In genomic region chr2:65136253-65136652, GRCh38 we compare ENCODE assay signal across 2 cellular contexts.
TF ChIP-seq lines count a peak whose summit lies in the region.

No MANE protein-coding gene starts in this region.

TF ChIP-seq in WTC11, 78 proteins besides CTCF, POLR2A, EP300 and RAD21:
- TF ChIP-seq, protein P1, sequence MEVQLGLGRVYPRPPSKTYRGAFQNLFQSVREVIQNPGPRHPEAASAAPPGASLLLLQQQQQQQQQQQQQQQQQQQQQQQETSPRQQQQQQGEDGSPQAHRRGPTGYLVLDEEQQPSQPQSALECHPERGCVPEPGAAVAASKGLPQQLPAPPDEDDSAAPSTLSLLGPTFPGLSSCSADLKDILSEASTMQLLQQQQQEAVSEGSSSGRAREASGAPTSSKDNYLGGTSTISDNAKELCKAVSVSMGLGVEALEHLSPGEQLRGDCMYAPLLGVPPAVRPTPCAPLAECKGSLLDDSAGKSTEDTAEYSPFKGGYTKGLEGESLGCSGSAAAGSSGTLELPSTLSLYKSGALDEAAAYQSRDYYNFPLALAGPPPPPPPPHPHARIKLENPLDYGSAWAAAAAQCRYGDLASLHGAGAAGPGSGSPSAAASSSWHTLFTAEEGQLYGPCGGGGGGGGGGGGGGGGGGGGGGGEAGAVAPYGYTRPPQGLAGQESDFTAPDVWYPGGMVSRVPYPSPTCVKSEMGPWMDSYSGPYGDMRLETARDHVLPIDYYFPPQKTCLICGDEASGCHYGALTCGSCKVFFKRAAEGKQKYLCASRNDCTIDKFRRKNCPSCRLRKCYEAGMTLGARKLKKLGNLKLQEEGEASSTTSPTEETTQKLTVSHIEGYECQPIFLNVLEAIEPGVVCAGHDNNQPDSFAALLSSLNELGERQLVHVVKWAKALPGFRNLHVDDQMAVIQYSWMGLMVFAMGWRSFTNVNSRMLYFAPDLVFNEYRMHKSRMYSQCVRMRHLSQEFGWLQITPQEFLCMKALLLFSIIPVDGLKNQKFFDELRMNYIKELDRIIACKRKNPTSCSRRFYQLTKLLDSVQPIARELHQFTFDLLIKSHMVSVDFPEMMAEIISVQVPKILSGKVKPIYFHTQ (CRISPR knock-in tag; IDR thresholded peaks at IDR 0.05), result no peak
- peak; percentile 67 for TF ChIP-seq GABPB1 (CRISPR knock-in tag; IDR thresholded peaks at IDR 0.05)

TF ChIP-seq in HepG2, 621 proteins besides CTCF, POLR2A, EP300 and RAD21 (continued from another document):
- TF ChIP-seq ZBTB46 (CRISPR knock-in tag; IDR thresholded peaks at IDR 0.05; ENCODE audit: borderline replicate concordance), result no peak
- TF ChIP-seq GPN1 (CRISPR knock-in tag; IDR thresholded peaks at IDR 0.05; ENCODE audit: borderline replicate concordance), result no peak
- peak; percentile 80 for TF ChIP-seq CEBPB (IDR thresholded peaks at IDR 0.05; ENCODE audit: borderline replicate concordance, low read depth, low read length)
- TF ChIP-seq ZNF33B (CRISPR knock-in tag; IDR thresholded peaks at IDR 0.05), result no peak
- TF ChIP-seq ZNF850 (CRISPR knock-in tag; conservative IDR thresholded peaks at IDR 0.05), result no peak
- TF ChIP-seq ZFP90 (CRISPR knock-in tag; IDR thresholded peaks at IDR 0.05; ENCODE audit: borderline replicate concordance), result no peak
- TF ChIP-seq TBX3 (IDR thresholded peaks at IDR 0.05; ENCODE audit: borderline replicate concordance), result no peak
- TF ChIP-seq, protein P2, sequence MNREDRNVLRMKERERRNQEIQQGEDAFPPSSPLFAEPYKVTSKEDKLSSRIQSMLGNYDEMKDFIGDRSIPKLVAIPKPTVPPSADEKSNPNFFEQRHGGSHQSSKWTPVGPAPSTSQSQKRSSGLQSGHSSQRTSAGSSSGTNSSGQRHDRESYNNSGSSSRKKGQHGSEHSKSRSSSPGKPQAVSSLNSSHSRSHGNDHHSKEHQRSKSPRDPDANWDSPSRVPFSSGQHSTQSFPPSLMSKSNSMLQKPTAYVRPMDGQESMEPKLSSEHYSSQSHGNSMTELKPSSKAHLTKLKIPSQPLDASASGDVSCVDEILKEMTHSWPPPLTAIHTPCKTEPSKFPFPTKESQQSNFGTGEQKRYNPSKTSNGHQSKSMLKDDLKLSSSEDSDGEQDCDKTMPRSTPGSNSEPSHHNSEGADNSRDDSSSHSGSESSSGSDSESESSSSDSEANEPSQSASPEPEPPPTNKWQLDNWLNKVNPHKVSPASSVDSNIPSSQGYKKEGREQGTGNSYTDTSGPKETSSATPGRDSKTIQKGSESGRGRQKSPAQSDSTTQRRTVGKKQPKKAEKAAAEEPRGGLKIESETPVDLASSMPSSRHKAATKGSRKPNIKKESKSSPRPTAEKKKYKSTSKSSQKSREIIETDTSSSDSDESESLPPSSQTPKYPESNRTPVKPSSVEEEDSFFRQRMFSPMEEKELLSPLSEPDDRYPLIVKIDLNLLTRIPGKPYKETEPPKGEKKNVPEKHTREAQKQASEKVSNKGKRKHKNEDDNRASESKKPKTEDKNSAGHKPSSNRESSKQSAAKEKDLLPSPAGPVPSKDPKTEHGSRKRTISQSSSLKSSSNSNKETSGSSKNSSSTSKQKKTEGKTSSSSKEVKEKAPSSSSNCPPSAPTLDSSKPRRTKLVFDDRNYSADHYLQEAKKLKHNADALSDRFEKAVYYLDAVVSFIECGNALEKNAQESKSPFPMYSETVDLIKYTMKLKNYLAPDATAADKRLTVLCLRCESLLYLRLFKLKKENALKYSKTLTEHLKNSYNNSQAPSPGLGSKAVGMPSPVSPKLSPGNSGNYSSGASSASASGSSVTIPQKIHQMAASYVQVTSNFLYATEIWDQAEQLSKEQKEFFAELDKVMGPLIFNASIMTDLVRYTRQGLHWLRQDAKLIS (CRISPR knock-in tag; IDR thresholded peaks at IDR 0.05), result no peak
- TF ChIP-seq HMG20B (CRISPR knock-in tag; conservative IDR thresholded peaks at IDR 0.05), result no peak
- TF ChIP-seq HCFC1 (IDR thresholded peaks at IDR 0.05; ENCODE audit: low read depth, low read length), result no peak
- 0 out of 2 replicates have a peak, but pooled peaks have one; percentile 53 for TF ChIP-seq ATF3 (CRISPR knock-in tag; IDR thresholded peaks at IDR 0.05)
- no peak for TF ChIP-seq KLF9 (CRISPR knock-in tag; IDR thresholded peaks at IDR 0.05; ENCODE audit: low read depth)
- TF ChIP-seq HNRNPH1 (optimal IDR thresholded peaks at IDR 0.05; ENCODE audit: low read depth, low read length), result no peak
- TF ChIP-seq ZNF484 (CRISPR knock-in tag; IDR thresholded peaks at IDR 0.05; ENCODE audit: borderline replicate concordance, low read depth), result no peak
- TF ChIP-seq NR0B2 (CRISPR knock-in tag; IDR thresholded peaks at IDR 0.05), result no peak
- TF ChIP-seq, protein P3, sequence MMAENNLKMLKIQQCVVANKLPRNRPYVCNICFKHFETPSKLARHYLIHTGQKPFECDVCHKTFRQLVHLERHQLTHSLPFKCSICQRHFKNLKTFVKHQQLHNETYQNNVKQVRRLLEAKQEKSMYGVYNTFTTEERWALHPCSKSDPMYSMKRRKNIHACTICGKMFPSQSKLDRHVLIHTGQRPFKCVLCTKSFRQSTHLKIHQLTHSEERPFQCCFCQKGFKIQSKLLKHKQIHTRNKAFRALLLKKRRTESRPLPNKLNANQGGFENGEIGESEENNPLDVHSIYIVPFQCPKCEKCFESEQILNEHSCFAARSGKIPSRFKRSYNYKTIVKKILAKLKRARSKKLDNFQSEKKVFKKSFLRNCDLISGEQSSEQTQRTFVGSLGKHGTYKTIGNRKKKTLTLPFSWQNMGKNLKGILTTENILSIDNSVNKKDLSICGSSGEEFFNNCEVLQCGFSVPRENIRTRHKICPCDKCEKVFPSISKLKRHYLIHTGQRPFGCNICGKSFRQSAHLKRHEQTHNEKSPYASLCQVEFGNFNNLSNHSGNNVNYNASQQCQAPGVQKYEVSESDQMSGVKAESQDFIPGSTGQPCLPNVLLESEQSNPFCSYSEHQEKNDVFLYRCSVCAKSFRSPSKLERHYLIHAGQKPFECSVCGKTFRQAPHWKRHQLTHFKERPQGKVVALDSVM (CRISPR knock-in tag; IDR thresholded peaks at IDR 0.05), result peak; percentile 45; the same call in 1 of the 2 replicates
- no peak for TF ChIP-seq TAF15 (IDR thresholded peaks at IDR 0.05; ENCODE audit: low read depth, low read length, poor library complexity, severe bottlenecking)
- TF ChIP-seq, protein P4, sequence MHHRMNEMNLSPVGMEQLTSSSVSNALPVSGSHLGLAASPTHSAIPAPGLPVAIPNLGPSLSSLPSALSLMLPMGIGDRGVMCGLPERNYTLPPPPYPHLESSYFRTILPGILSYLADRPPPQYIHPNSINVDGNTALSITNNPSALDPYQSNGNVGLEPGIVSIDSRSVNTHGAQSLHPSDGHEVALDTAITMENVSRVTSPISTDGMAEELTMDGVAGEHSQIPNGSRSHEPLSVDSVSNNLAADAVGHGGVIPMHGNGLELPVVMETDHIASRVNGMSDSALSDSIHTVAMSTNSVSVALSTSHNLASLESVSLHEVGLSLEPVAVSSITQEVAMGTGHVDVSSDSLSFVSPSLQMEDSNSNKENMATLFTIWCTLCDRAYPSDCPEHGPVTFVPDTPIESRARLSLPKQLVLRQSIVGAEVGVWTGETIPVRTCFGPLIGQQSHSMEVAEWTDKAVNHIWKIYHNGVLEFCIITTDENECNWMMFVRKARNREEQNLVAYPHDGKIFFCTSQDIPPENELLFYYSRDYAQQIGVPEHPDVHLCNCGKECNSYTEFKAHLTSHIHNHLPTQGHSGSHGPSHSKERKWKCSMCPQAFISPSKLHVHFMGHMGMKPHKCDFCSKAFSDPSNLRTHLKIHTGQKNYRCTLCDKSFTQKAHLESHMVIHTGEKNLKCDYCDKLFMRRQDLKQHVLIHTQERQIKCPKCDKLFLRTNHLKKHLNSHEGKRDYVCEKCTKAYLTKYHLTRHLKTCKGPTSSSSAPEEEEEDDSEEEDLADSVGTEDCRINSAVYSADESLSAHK (CRISPR knock-in tag; IDR thresholded peaks at IDR 0.05; ENCODE audit: borderline replicate concordance), result no peak
- peak; percentile 78 for TF ChIP-seq CEBPG (CRISPR knock-in tag; IDR thresholded peaks at IDR 0.05)
- TF ChIP-seq KMT2A (CRISPR knock-in tag; IDR thresholded peaks at IDR 0.05), result no peak
- no peak for TF ChIP-seq SYNCRIP (IDR thresholded peaks at IDR 0.05; ENCODE audit: insufficient read depth, low read depth, low read length)
- TF ChIP-seq ATF4 (CRISPR knock-in tag; IDR thresholded peaks at IDR 0.05), result peak in 1 of 2 experiments; percentile 77; a peak in 2 of 4 replicates
